15 cellular contexts compared by ENCODE assay signal in genomic region chr9:121840838-121841760, GRCh38.
DNase-seq lines count a peak whose midpoint lies in the region; ATAC-seq and TF ChIP-seq lines count a peak whose summit lies in the region.
"Had no signal": no experiment of that assay in that cellular context is flagged by ENCODE, and none has a peak within 500 bp of the region (broad histone marks: within the 10 kb centered on the region; RNA-seq: fewer than 3 reads in every experiment).

No MANE protein-coding gene starts in this region.

- no peak overlapping the region for H3K27ac ChIP-seq in stomach
- H3K27ac ChIP-seq: A549, foreskin keratinocyte, SK-N-MC, thoracic aorta had no signal

- H3K4me1 ChIP-seq in stomach, result peaks cover 0 to 16% (median 3%) of the 10 kb centered on the region in 4 donors
- H3K4me1 ChIP-seq: foreskin keratinocyte had no signal

- CTCF ChIA-PET in activated CD4-positive, alpha-beta memory T cell treated with anti-CD3 and anti-CD28 coated beads for 36 hours (lab: Charles Lee), result no interaction called here
- CTCF ChIA-PET in activated CD4-positive, alpha-beta memory T cell treated with anti-CD3 and anti-CD28 coated beads, Interleukin-2, amount 10 ng/mL, durations not matched to agents 7 days and 5 days (lab: Charles Lee), result interaction anchor here (1.3 kb wide), 1 partner anchor 14 kb away, joined by 3 read pairs; no protein-coding TSS in a partner anchor
- CTCF ChIA-PET in activated CD8-positive, alpha-beta T cell treated with anti-CD3 and anti-CD28 coated beads for 36 hours (lab: Charles Lee), result no interaction called here

- no peaks in the 10 kb centered on the region for H3K27me3 ChIP-seq in stomach
- H3K27me3 ChIP-seq: foreskin keratinocyte had no signal

- POLR2A ChIA-PET in activated CD4-positive, alpha-beta memory T cell treated with anti-CD3 and anti-CD28 coated beads for 36 hours (lab: Charles Lee), result no interaction called here
- POLR2A ChIA-PET in activated CD4-positive, alpha-beta memory T cell treated with anti-CD3 and anti-CD28 coated beads, Interleukin-2, amount 10 ng/mL, durations not matched to agents 7 days and 5 days (lab: Charles Lee), result no interaction called here
- POLR2A ChIA-PET in activated CD8-positive, alpha-beta T cell treated with anti-CD3 and anti-CD28 coated beads for 36 hours (lab: Charles Lee), result interaction anchor here (0.6 to 1.0 kb wide), 2 partner anchors 154 to 485 kb away, joined by 3 read pairs; no protein-coding TSS in a partner anchor

- peaks cover 6% of the 10 kb centered on the region for H3K27me3 Mint-ChIP-seq in activated CD4-positive, alpha-beta memory T cell treated with anti-CD3 and anti-CD28 coated beads for 36 hours
- H3K27me3 Mint-ChIP-seq in activated CD4-positive, alpha-beta memory T cell treated with anti-CD3 and anti-CD28 coated beads, Interleukin-2, amount 10 ng/mL, durations not matched to agents 7 days and 5 days, result peaks cover 12% of the 10 kb centered on the region
- peaks cover 1% of the 10 kb centered on the region for H3K27me3 Mint-ChIP-seq in activated CD8-positive, alpha-beta T cell treated with anti-CD3 and anti-CD28 coated beads for 36 hours

- WGBS in stomach, 5 donors, result 85 to 98% (median 90%) methylated on average over 18 to 20 of the region's 20 CpGs

- H3K36me3 ChIP-seq in stomach, result no peaks in the 10 kb centered on the region
- H3K36me3 ChIP-seq: thoracic aorta had no signal

- DNase-seq in activated CD4-positive, alpha-beta memory T cell treated with anti-CD3 and anti-CD28 coated beads for 36 hours, result peak; percentile 32
- no peak for DNase-seq in activated CD4-positive, alpha-beta memory T cell treated with anti-CD3 and anti-CD28 coated beads, Interleukin-2, amount 10 ng/mL, durations not matched to agents 7 days and 5 days
- peak; percentile 81 for DNase-seq in activated CD8-positive, alpha-beta T cell treated with anti-CD3 and anti-CD28 coated beads for 36 hours
- DNase-seq in left lobe of liver (ENCODE audit: low spot score), result peak; percentile 22
- peak; percentile 11 for DNase-seq in stomach
- DNase-seq: activated T-cell treated with anti-CD3 and anti-CD28 coated beads, Interleukin-2, amount 50 U/mL, for 4 hours; effector CD8-positive, alpha-beta T cell; foreskin keratinocyte; NCI-H1930 had no signal

- no peak for TF ChIP-seq POLR2A in stomach (IDR thresholded peaks at IDR 0.05)

- no peaks in the 10 kb centered on the region for H3K9me3 Mint-ChIP-seq in activated CD4-positive, alpha-beta memory T cell treated with anti-CD3 and anti-CD28 coated beads for 36 hours
- no peaks in the 10 kb centered on the region for H3K9me3 Mint-ChIP-seq in activated CD4-positive, alpha-beta memory T cell treated with anti-CD3 and anti-CD28 coated beads, Interleukin-2, amount 10 ng/mL, durations not matched to agents 7 days and 5 days
- peaks cover 3% of the 10 kb centered on the region for H3K9me3 Mint-ChIP-seq in activated CD8-positive, alpha-beta T cell treated with anti-CD3 and anti-CD28 coated beads for 36 hours

- intact Hi-C loops in activated CD4-positive, alpha-beta memory T cell treated with anti-CD3 and anti-CD28 coated beads for 36 hours (cut with micrococcal nuclease), result no loop called here
- intact Hi-C loops in activated CD8-positive, alpha-beta T cell treated with anti-CD3 and anti-CD28 coated beads for 36 hours (cut with micrococcal nuclease), result no loop called here
- intact Hi-C loops in stomach (cut with DNase I; ENCODE audit: low total_unique reads), result no loop called here

- TF ChIP-seq EP300 in stomach (IDR thresholded peaks at IDR 0.05), result no peak

- H3K36me3 Mint-ChIP-seq in activated CD4-positive, alpha-beta memory T cell treated with anti-CD3 and anti-CD28 coated beads for 36 hours, result no peaks in the 10 kb centered on the region
- no peaks in the 10 kb centered on the region for H3K36me3 Mint-ChIP-seq in activated CD4-positive, alpha-beta memory T cell treated with anti-CD3 and anti-CD28 coated beads, Interleukin-2, amount 10 ng/mL, durations not matched to agents 7 days and 5 days (ENCODE audit: low read depth)
- H3K36me3 Mint-ChIP-seq in activated CD8-positive, alpha-beta T cell treated with anti-CD3 and anti-CD28 coated beads for 36 hours (ENCODE audit: low read depth), result peaks cover 2% of the 10 kb centered on the region

- no peak overlapping the region for H3K27ac Mint-ChIP-seq in activated CD4-positive, alpha-beta memory T cell treated with anti-CD3 and anti-CD28 coated beads for 36 hours
- no peak overlapping the region for H3K27ac Mint-ChIP-seq in activated CD4-positive, alpha-beta memory T cell treated with anti-CD3 and anti-CD28 coated beads, Interleukin-2, amount 10 ng/mL, durations not matched to agents 7 days and 5 days
- peak overlapping the region; percentile 63 for H3K27ac Mint-ChIP-seq in activated CD8-positive, alpha-beta T cell treated with anti-CD3 and anti-CD28 coated beads for 36 hours

- no peak overlapping the region for H3K4me3 Mint-ChIP-seq in activated CD4-positive, alpha-beta memory T cell treated with anti-CD3 and anti-CD28 coated beads for 36 hours
- H3K4me3 Mint-ChIP-seq in activated CD4-positive, alpha-beta memory T cell treated with anti-CD3 and anti-CD28 coated beads, Interleukin-2, amount 10 ng/mL, durations not matched to agents 7 days and 5 days, result no peak overlapping the region
- H3K4me3 Mint-ChIP-seq in activated CD8-positive, alpha-beta T cell treated with anti-CD3 and anti-CD28 coated beads for 36 hours, result no peak overlapping the region
- H3K4me3 Mint-ChIP-seq: activated T-cell treated with anti-CD3 and anti-CD28 coated beads, Interleukin-2, amount 50 U/mL, for 4 hours had no signal

- ATAC-seq in activated CD8-positive, alpha-beta T cell treated with anti-CD3 and anti-CD28 coated beads for 36 hours, result peak; percentile 77
- ATAC-seq in left lobe of liver (no peak), esophagus mucosa (no peak), HG03457 (IDR thresholded peaks at IDR 0.05; ENCODE audit: unreplicated experiment) (no peak), HG03460 (IDR thresholded peaks at IDR 0.05; ENCODE audit: unreplicated experiment) (no peak)
- ATAC-seq: foreskin keratinocyte had no signal

- H3K9me3 ChIP-seq in stomach, result no peaks in the 10 kb centered on the region
- H3K9me3 ChIP-seq: A549, thoracic aorta had no signal

- H3K4me1 Mint-ChIP-seq in activated CD4-positive, alpha-beta memory T cell treated with anti-CD3 and anti-CD28 coated beads for 36 hours (ENCODE audit: low read depth), result peaks cover 11% of the 10 kb centered on the region
- H3K4me1 Mint-ChIP-seq in activated CD4-positive, alpha-beta memory T cell treated with anti-CD3 and anti-CD28 coated beads, Interleukin-2, amount 10 ng/mL, durations not matched to agents 7 days and 5 days, result no peaks in the 10 kb centered on the region
- peaks cover 16% of the 10 kb centered on the region for H3K4me1 Mint-ChIP-seq in activated CD8-positive, alpha-beta T cell treated with anti-CD3 and anti-CD28 coated beads for 36 hours (ENCODE audit: low read depth)

- TF ChIP-seq CTCF in activated CD8-positive, alpha-beta T cell treated with anti-CD3 and anti-CD28 coated beads for 36 hours (IDR thresholded peaks at IDR 0.05), result no peak
- no peak for TF ChIP-seq CTCF in stomach (IDR thresholded peaks at IDR 0.05)

- no peak overlapping the region for H3K4me3 ChIP-seq in stomach
- H3K4me3 ChIP-seq: A549, SK-N-MC, thoracic aorta had no signal
